In genomic region chr19:41945135-41945766, GRCh38 we compare ENCODE assay signal across 9 cellular contexts. TPM values are rescaled to one million over a fixed set of nuclear protein-coding genes. Genes with fewer than 3 reads are reported as not detected.
DNase-seq lines count a peak whose midpoint lies in the region; ATAC-seq and TF ChIP-seq lines count a peak whose summit lies in the region.
"Had no signal": no experiment of that assay in that cellular context is flagged by ENCODE, and none has a peak within 500 bp of the region (broad histone marks: within the 10 kb centered on the region; RNA-seq: fewer than 3 reads in every experiment).

No MANE protein-coding gene starts in this region.

- no peak overlapping the region; the same call in 1 of the 2 replicates for H3K9ac ChIP-seq in KMS-11

- no peaks in the 10 kb centered on the region for H3K9me3 Mint-ChIP-seq in activated T-helper 2 cell treated with anti-CD3 and anti-CD28 coated beads, Interferon-gamma antibody, Interleukin-2, Interleukin-4, amounts not matched to agents 10 μg/mL and 5 μg/mL and 100 μg/mL, durations not matched to agents 14 hours and 24 hours and 36 hours

- DNase-seq in left cardiac atrium (no peak), Right ventricle myocardium superior (no peak), DMS53 (lab: John Stamatoyannopoulos, UW) (no peak), NCI-H187 treated with DMSO at 0.1 percent for 48 hours (lab: John Stamatoyannopoulos, UW) (no peak), DMS 273 (lab: John Stamatoyannopoulos, UW; ENCODE audit: unreplicated experiment) (no peak)
- DNase-seq in activated T-helper 2 cell treated with anti-CD3 and anti-CD28 coated beads, Interferon-gamma antibody, Interleukin-2, Interleukin-4, amounts not matched to agents 10 μg/mL and 5 μg/mL and 100 μg/mL, durations not matched to agents 14 hours and 24 hours and 36 hours (ENCODE audit: low spot score) = peak; percentile 67
- DNase-seq in stimulated activated CD4-positive, alpha-beta T cell treated with anti-CD3 and anti-CD28 coated beads, Interleukin-4, amount 100 ng/mL, for 48 hours (ENCODE audit: low read depth in 2 of 2) = peak; percentile 76 to 81

- peaks cover 3% of the 10 kb centered on the region; the same call in 1 of the 2 replicates for H3K27me3 ChIP-seq in KMS-11 (ENCODE audit: insufficient read depth, low read depth)

- no peak for TF ChIP-seq CTCF in KMS-11 (conservative IDR thresholded peaks at IDR 0.05; ENCODE audit: low read depth, low read length)

- intact Hi-C loops in left cardiac atrium (cut with DNase I) (loop anchor here in 1 of 2 donors (5.0 kb wide), 1 partner anchor 73 kb away; no protein-coding TSS in a partner anchor), Right ventricle myocardium superior (cut with DNase I) (no loop called here)
- intact Hi-C loops in activated T-helper 2 cell treated with anti-CD3 and anti-CD28 coated beads, Interferon-gamma antibody, Interleukin-2, Interleukin-4, amounts not matched to agents 10 μg/mL and 5 μg/mL and 100 μg/mL, durations not matched to agents 14 hours and 24 hours and 36 hours (cut with micrococcal nuclease) = loop anchor here (1.0 to 5.0 kb wide), 5 partner anchors 58 to 683 kb away; partner anchors contain the start of gene HNRNPUL1

- peaks cover 44% of the 10 kb centered on the region for H3K4me1 Mint-ChIP-seq in activated T-helper 2 cell treated with anti-CD3 and anti-CD28 coated beads, Interferon-gamma antibody, Interleukin-2, Interleukin-4, amounts not matched to agents 10 μg/mL and 5 μg/mL and 100 μg/mL, durations not matched to agents 14 hours and 24 hours and 36 hours (ENCODE audit: low read depth)

- H3K4me3 Mint-ChIP-seq in activated T-helper 2 cell treated with anti-CD3 and anti-CD28 coated beads, Interferon-gamma antibody, Interleukin-2, Interleukin-4, amounts not matched to agents 10 μg/mL and 5 μg/mL and 100 μg/mL, durations not matched to agents 14 hours and 24 hours and 36 hours (ENCODE audit: low read depth) = peak overlapping the region; percentile 13

- H3K27ac Mint-ChIP-seq in activated T-helper 2 cell treated with anti-CD3 and anti-CD28 coated beads, Interferon-gamma antibody, Interleukin-2, Interleukin-4, amounts not matched to agents 10 μg/mL and 5 μg/mL and 100 μg/mL, durations not matched to agents 14 hours and 24 hours and 36 hours = peak overlapping the region; percentile 97

- peak overlapping the region; percentile 26; the same call in 1 of the 2 replicates for H3K27ac ChIP-seq in KMS-11
- H3K27ac ChIP-seq: A549 had no signal

- no peaks in the 10 kb centered on the region for H3K79me2 ChIP-seq in KMS-11 (ENCODE audit: insufficient read depth, low read depth)

- H3K36me3 Mint-ChIP-seq in activated T-helper 2 cell treated with anti-CD3 and anti-CD28 coated beads, Interferon-gamma antibody, Interleukin-2, Interleukin-4, amounts not matched to agents 10 μg/mL and 5 μg/mL and 100 μg/mL, durations not matched to agents 14 hours and 24 hours and 36 hours (ENCODE audit: low read depth) = no peaks in the 10 kb centered on the region

- peak overlapping the region; percentile 65 for H3K4me2 ChIP-seq in KMS-11
- H3K4me2 ChIP-seq: A549 had no signal

- H3K4me1 ChIP-seq in KMS-11 (ENCODE audit: low read depth, poor library complexity, severe bottlenecking) = peaks cover 29% of the 10 kb centered on the region

- ATAC-seq in left cardiac atrium (peak; percentile 29 to 79), Right ventricle myocardium superior (ENCODE audit: poor library complexity) (no peak)
- ATAC-seq: A549 had no signal

- H3K27me3 Mint-ChIP-seq in activated T-helper 2 cell treated with anti-CD3 and anti-CD28 coated beads, Interferon-gamma antibody, Interleukin-2, Interleukin-4, amounts not matched to agents 10 μg/mL and 5 μg/mL and 100 μg/mL, durations not matched to agents 14 hours and 24 hours and 36 hours (ENCODE audit: low read depth) = peaks cover 6% of the 10 kb centered on the region

- H3K36me3 ChIP-seq in KMS-11 (ENCODE audit: insufficient read depth) = no peaks in the 10 kb centered on the region

- peak overlapping the region; percentile 22; the same call in 1 of the 2 replicates for H2AFZ ChIP-seq in KMS-11 (ENCODE audit: low read depth)

- H3K4me3 ChIP-seq in KMS-11 (IDR thresholded peaks at IDR 0.05; ENCODE audit: insufficient read depth, low read depth, low read length) = no peak overlapping the region
- H3K4me3 ChIP-seq: A549 had no signal

- H4K20me1 ChIP-seq in KMS-11 (ENCODE audit: insufficient read depth) = no peaks in the 10 kb centered on the region

RNA-seq across cellular contexts. Expression of gene RABAC1, which starts 13.9 kb away (rescaled TPM):
- total RNA-seq in left cardiac atrium (100 to 1,000 TPM in 1 of 2 donors, 10 to 100 TPM in 1; 91.4 to 117 TPM), Right ventricle myocardium superior (62.1 TPM)
- total RNA-seq in activated T-helper 2 cell treated with anti-CD3 and anti-CD28 coated beads, Interferon-gamma antibody, Interleukin-2, Interleukin-4, amounts not matched to agents 10 μg/mL and 5 μg/mL and 100 μg/mL, durations not matched to agents 14 hours and 24 hours and 36 hours = 54.0 and 57.6 TPM in 2 replicates

RNA-seq across cellular contexts. Expression of gene ERFL, which starts 17.0 kb away (rescaled TPM):
- total RNA-seq in left cardiac atrium (under 1 TPM in 1 of 2 donors, not detected in 1; 0.16 TPM), Right ventricle myocardium superior (not detected)
- total RNA-seq in activated T-helper 2 cell treated with anti-CD3 and anti-CD28 coated beads, Interferon-gamma antibody, Interleukin-2, Interleukin-4, amounts not matched to agents 10 μg/mL and 5 μg/mL and 100 μg/mL, durations not matched to agents 14 hours and 24 hours and 36 hours = 2.1 and 2.3 TPM in 2 replicates

RNA-seq across cellular contexts. Expression of gene ATP1A3, which starts 48.8 kb away (rescaled TPM):
- total RNA-seq in left cardiac atrium (100 to 1,000 TPM; 235 to 274 TPM), Right ventricle myocardium superior (388 TPM)
- 0.97 and 1.7 TPM in 2 replicates for total RNA-seq in activated T-helper 2 cell treated with anti-CD3 and anti-CD28 coated beads, Interferon-gamma antibody, Interleukin-2, Interleukin-4, amounts not matched to agents 10 μg/mL and 5 μg/mL and 100 μg/mL, durations not matched to agents 14 hours and 24 hours and 36 hours

Comparison
In these comparisons a context has a peak if more than half of its experiments do, and no peak if none do; other contexts are left out.
1. DNase-seq: peak in activated T-helper 2 cell treated with anti-CD3 and anti-CD28 coated beads, Interferon-gamma antibody, Interleukin-2, Interleukin-4, amounts not matched to agents 10 μg/mL and 5 μg/mL and 100 μg/mL, durations not matched to agents 14 hours and 24 hours and 36 hours (single experiment) and stimulated activated CD4-positive, alpha-beta T cell treated with anti-CD3 and anti-CD28 coated beads, Interleukin-4, amount 100 ng/mL, for 48 hours (2 of 2); none in left cardiac atrium (single experiment), Right ventricle myocardium superior (single experiment), DMS53 (single experiment), NCI-H187 treated with DMSO at 0.1 percent for 48 hours (single experiment) and DMS 273 (single experiment).
2. RNA of gene ATP1A3, which starts 48.8 kb away (total RNA-seq): 388 TPM in Right ventricle myocardium superior (single experiment) and 235 to 274 TPM in left cardiac atrium; 0.97 to 1.7 TPM in activated T-helper 2 cell treated with anti-CD3 and anti-CD28 coated beads, Interferon-gamma antibody, Interleukin-2, Interleukin-4, amounts not matched to agents 10 μg/mL and 5 μg/mL and 100 μg/mL, durations not matched to agents 14 hours and 24 hours and 36 hours; every median in the first group is over 10 times any median in the second.